Comparison of ENCODE assay signal across 1 cellular context in the genomic region with DNA sequence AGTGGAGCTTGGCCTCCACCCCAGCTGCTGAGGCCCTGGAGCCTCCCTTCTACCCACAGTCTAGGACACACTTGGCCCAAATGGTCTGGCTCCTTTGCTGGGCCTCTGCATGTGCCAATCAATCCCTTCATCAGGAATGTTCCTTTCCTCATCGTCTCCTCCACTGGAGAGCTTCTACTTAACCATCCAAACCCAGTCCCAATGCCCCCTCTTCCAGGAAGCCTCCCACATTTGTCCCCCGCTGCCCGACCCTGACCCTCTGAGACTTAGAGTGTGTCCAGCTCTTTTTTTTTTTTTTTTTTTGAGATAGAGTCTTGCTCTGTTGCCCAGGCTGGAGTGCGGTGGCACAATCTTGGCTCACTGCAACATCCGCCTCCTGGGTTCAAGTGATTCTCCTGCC.
TF ChIP-seq lines count a peak whose summit lies in the region.

No MANE protein-coding gene starts in this region.

TF ChIP-seq in SK-N-SH, 30 proteins besides CTCF, POLR2A, EP300 and RAD21 (continued from another document):
- TF ChIP-seq MEF2A (IDR thresholded peaks at IDR 0.05; ENCODE audit: borderline replicate concordance, low read depth): no peak
- TF ChIP-seq FOXM1 (IDR thresholded peaks at IDR 0.05; ENCODE audit: low read depth): no peak
- TF ChIP-seq, protein P1, sequence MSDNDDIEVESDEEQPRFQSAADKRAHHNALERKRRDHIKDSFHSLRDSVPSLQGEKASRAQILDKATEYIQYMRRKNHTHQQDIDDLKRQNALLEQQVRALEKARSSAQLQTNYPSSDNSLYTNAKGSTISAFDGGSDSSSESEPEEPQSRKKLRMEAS (IDR thresholded peaks at IDR 0.05; ENCODE audit: low read depth): no peak
- TF ChIP-seq, protein P2, sequence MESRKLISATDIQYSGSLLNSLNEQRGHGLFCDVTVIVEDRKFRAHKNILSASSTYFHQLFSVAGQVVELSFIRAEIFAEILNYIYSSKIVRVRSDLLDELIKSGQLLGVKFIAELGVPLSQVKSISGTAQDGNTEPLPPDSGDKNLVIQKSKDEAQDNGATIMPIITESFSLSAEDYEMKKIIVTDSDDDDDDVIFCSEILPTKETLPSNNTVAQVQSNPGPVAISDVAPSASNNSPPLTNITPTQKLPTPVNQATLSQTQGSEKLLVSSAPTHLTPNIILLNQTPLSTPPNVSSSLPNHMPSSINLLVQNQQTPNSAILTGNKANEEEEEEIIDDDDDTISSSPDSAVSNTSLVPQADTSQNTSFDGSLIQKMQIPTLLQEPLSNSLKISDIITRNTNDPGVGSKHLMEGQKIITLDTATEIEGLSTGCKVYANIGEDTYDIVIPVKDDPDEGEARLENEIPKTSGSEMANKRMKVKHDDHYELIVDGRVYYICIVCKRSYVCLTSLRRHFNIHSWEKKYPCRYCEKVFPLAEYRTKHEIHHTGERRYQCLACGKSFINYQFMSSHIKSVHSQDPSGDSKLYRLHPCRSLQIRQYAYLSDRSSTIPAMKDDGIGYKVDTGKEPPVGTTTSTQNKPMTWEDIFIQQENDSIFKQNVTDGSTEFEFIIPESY (IDR thresholded peaks at IDR 0.05; ENCODE audit: borderline replicate concordance, low read depth): no peak
- no peak for TF ChIP-seq NFIC (IDR thresholded peaks at IDR 0.05; ENCODE audit: borderline replicate concordance)
- TF ChIP-seq RCOR1 (IDR thresholded peaks at IDR 0.05; ENCODE audit: low read length): no peak
- TF ChIP-seq ELF1 (IDR thresholded peaks at IDR 0.05): no peak
- TF ChIP-seq YY1 (IDR thresholded peaks at IDR 0.05; ENCODE audit: low read depth): no peak
- TF ChIP-seq SIN3A (IDR thresholded peaks at IDR 0.05; ENCODE audit: borderline replicate concordance, low read depth, low read length): no peak
- TF ChIP-seq MXI1 (IDR thresholded peaks at IDR 0.05; ENCODE audit: low read depth, low read length): no peak
- TF ChIP-seq, protein P3, sequence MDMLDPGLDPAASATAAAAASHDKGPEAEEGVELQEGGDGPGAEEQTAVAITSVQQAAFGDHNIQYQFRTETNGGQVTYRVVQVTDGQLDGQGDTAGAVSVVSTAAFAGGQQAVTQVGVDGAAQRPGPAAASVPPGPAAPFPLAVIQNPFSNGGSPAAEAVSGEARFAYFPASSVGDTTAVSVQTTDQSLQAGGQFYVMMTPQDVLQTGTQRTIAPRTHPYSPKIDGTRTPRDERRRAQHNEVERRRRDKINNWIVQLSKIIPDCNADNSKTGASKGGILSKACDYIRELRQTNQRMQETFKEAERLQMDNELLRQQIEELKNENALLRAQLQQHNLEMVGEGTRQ (IDR thresholded peaks at IDR 0.05; ENCODE audit: borderline replicate concordance, low read depth, low read length): no peak
- TF ChIP-seq, protein P4, sequence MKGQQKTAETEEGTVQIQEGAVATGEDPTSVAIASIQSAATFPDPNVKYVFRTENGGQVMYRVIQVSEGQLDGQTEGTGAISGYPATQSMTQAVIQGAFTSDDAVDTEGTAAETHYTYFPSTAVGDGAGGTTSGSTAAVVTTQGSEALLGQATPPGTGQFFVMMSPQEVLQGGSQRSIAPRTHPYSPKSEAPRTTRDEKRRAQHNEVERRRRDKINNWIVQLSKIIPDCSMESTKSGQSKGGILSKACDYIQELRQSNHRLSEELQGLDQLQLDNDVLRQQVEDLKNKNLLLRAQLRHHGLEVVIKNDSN (IDR thresholded peaks at IDR 0.05; ENCODE audit: borderline replicate concordance, low read depth): no peak
